Comparison of ENCODE assay signal across 17 cellular contexts in genomic region chr7:33854951-33855350, GRCh38. TPM values are rescaled to one million over a fixed set of nuclear protein-coding genes. Genes with fewer than 3 reads are reported as not detected.
DNase-seq lines count a peak whose midpoint lies in the region; ATAC-seq, FAIRE-seq and TF ChIP-seq lines count a peak whose summit lies in the region.
"Had no signal": no experiment of that assay in that cellular context is flagged by ENCODE, and none has a peak within 500 bp of the region (broad histone marks: within the 10 kb centered on the region; RNA-seq: fewer than 3 reads in every experiment).

No MANE protein-coding gene starts in this region.

- H3K36me3 ChIP-seq in GM12878 (ENCODE audit: control insufficient read depth in 2 of 2, insufficient read depth in 2 of 2, low read length in 1 of 2), result no peaks in the 10 kb centered on the region
- H3K36me3 ChIP-seq in HepG2 (replicated peaks in 1 of 2; ENCODE audit: control insufficient read depth in 1 of 2, insufficient read depth in 2 of 2, low read length in 2 of 2), result no peaks in the 10 kb centered on the region
- no peaks in the 10 kb centered on the region for H3K36me3 ChIP-seq in BE2C
- H3K36me3 ChIP-seq: right lobe of liver had no signal

- no peak for TF ChIP-seq EP300 in GM12878 (IDR thresholded peaks at IDR 0.05; ENCODE audit: borderline replicate concordance in 1 of 2, control insufficient read depth in 1 of 2, low read depth in 2 of 2, low read length in 2 of 2)
- no peak for TF ChIP-seq EP300 in HepG2 (IDR thresholded peaks at IDR 0.05; ENCODE audit: low read depth in 2 of 2, low read length in 2 of 2)
- TF ChIP-seq EP300 in HepG2 (CRISPR knock-in tag; IDR thresholded peaks at IDR 0.05; ENCODE audit: borderline replicate concordance), result no peak

- CTCF ChIA-PET in GM12878 (lab: Yijun Ruan, JAX) (interaction anchor here (1.1 kb wide), 1 partner anchor 78 kb away, joined by 3 read pairs; no protein-coding TSS in a partner anchor), HepG2 (lab: Yijun Ruan, JAX; ENCODE audit: low intra/inter-chr PET ratio, low total read pairs) (no interaction called here)

- no peak overlapping the region for H3K4me2 ChIP-seq in GM12878 (ENCODE audit: control insufficient read depth, insufficient read depth)
- H3K4me2 ChIP-seq in HepG2 (ENCODE audit: low read depth, low read length), result no peak overlapping the region

- TF ChIP-seq CTCF in NB4 (IDR thresholded peaks at IDR 0.05; ENCODE audit: low read depth, low read length) (no peak), GM12878 (IDR thresholded peaks at IDR 0.05 in 2 of 3, conservative IDR thresholded peaks at IDR 0.05 in 1 of 3; ENCODE audit: control insufficient read depth in 2 of 3, extremely low read depth in 1 of 3, insufficient read depth in 1 of 3, low read depth in 3 of 3, low read length in 3 of 3) (no peak), HepG2 (CRISPR knock-in tag; IDR thresholded peaks at IDR 0.05) (no peak), BE2C (IDR thresholded peaks at IDR 0.05; ENCODE audit: low read depth, low read length) (no peak)

- H3K9me3 ChIP-seq in GM12878 (replicated peaks; ENCODE audit: control insufficient read depth, insufficient read depth, low read length) (no peaks in the 10 kb centered on the region), HepG2 (ENCODE audit: low read length) (no peaks in the 10 kb centered on the region), BE2C (no peaks in the 10 kb centered on the region)
- H3K9me3 ChIP-seq: right lobe of liver had no signal

- H2AFZ ChIP-seq in GM12878 (ENCODE audit: control insufficient read depth, low read depth, low read length) (no peak overlapping the region), HepG2 (ENCODE audit: low read length) (no peak overlapping the region)

- H3K4me1 ChIP-seq in GM12878 (ENCODE audit: control insufficient read depth, insufficient read depth, low read length), result no peaks in the 10 kb centered on the region
- H3K4me1 ChIP-seq in HepG2 (ENCODE audit: insufficient read depth, low read length), result no peaks in the 10 kb centered on the region
- H3K4me1 ChIP-seq in BE2C, result no peaks in the 10 kb centered on the region
- H3K4me1 ChIP-seq: right lobe of liver had no signal

- H3K27ac ChIP-seq in GM12878 (ENCODE audit: control insufficient read depth, insufficient read depth) (no peak overlapping the region), HepG2 (ENCODE audit: extremely low read length, insufficient read depth, low read length) (no peak overlapping the region)
- H3K27ac ChIP-seq: right lobe of liver had no signal

- H3K4me3 ChIP-seq in NB4 (ENCODE audit: low read depth, low read length), result no peak overlapping the region
- H3K4me3 ChIP-seq in GM12878, result no peak overlapping the region
- no peak overlapping the region for H3K4me3 ChIP-seq in HepG2 (replicated peaks in 1 of 3; ENCODE audit: insufficient read depth in 1 of 3, low read depth in 2 of 3, low read length in 3 of 3)
- H3K4me3 ChIP-seq in BE2C (ENCODE audit: low read depth, low read length), result no peak overlapping the region
- H3K4me3 ChIP-seq: right lobe of liver had no signal

- 0% methylated on average over 2 of the region's 2 CpGs for WGBS in GM12878 (ENCODE audit: insufficient coverage, insufficient replicate concordance, low lambda C conversion rate, missing lambda C conversion rate)
- 54% methylated on average over 2 of the region's 2 CpGs for WGBS in HepG2 (ENCODE audit: low lambda C conversion rate)

- H3K79me2 ChIP-seq in GM12878 (ENCODE audit: control insufficient read depth, insufficient read depth, low read length), result no peaks in the 10 kb centered on the region
- no peaks in the 10 kb centered on the region for H3K79me2 ChIP-seq in HepG2 (ENCODE audit: insufficient read depth, low read length)

- ATAC-seq in GM12878, result no peak
- no peak for ATAC-seq in HepG2
- ATAC-seq in HG02870 (IDR thresholded peaks at IDR 0.05; ENCODE audit: unreplicated experiment), result no peak
- no peak for ATAC-seq in Right ventricle myocardium inferior
- ATAC-seq: naive thymus-derived CD4-positive, alpha-beta T cell; right lobe of liver had no signal

- H4K20me1 ChIP-seq in GM12878 (ENCODE audit: control insufficient read depth, insufficient read depth) (no peaks in the 10 kb centered on the region), HepG2 (ENCODE audit: insufficient read depth, low read length) (no peaks in the 10 kb centered on the region)

- TF ChIP-seq RAD21 in GM12878 (IDR thresholded peaks at IDR 0.05; ENCODE audit: insufficient read depth, low read depth, low read length) (no peak), HepG2 (CRISPR knock-in tag; IDR thresholded peaks at IDR 0.05) (no peak)

- TF ChIP-seq POLR2A in NB4 (IDR thresholded peaks at IDR 0.05; ENCODE audit: extremely low read depth, insufficient read length) (no peak), GM12878 (IDR thresholded peaks at IDR 0.05; ENCODE audit: low read depth, low read length) (no peak), HepG2 (IDR thresholded peaks at IDR 0.05; ENCODE audit: insufficient read depth in 1 of 2, low read depth in 2 of 2, low read length in 2 of 2) (no peak)

- BruUV-seq in GM12878 (replicated peaks; lab: Mats Ljungman, UMichigan), result no TSS peak
- BruUV-seq in HepG2 (replicated peaks; lab: Mats Ljungman, UMichigan), result no TSS peak

- FAIRE-seq in GM12878 (lab: Jason Lieb, UNC) (no peak), HepG2 (lab: Jason Lieb, UNC) (no peak)
- FAIRE-seq: H1, kidney had no signal

- intact Hi-C loops in GM12878 (cut with micrococcal nuclease; ENCODE audit: unreplicated experiment) (no loop called here), HepG2 (cut with micrococcal nuclease; ENCODE audit: unreplicated experiment) (no loop called here), Right ventricle myocardium inferior (cut with DNase I) (no loop called here)

- SMC1A ChIA-PET in GM12878 (lab: Charles Lee; ENCODE audit: uncharacterized antibody, unreplicated experiment), result no interaction called here

- POLR2A ChIA-PET in GM12878 (lab: Charles Lee) (no interaction called here), HepG2 (lab: Yijun Ruan, JAX) (no interaction called here)

- in situ Hi-C loops in GM12878 (cut with MboI) (no loop called here), HepG2 (cut with HindIII; ENCODE audit: extremely low pct_ligation_motif_present, low pct_unique_long_range_greater_than_20kb) (no loop called here)

- RAD21 ChIA-PET in GM12878 (lab: Charles Lee; ENCODE audit: unreplicated experiment), result no interaction called here

- no peak overlapping the region for H3K9ac ChIP-seq in GM12878 (ENCODE audit: control insufficient read depth, insufficient read depth, low read length)
- H3K9ac ChIP-seq in HepG2 (ENCODE audit: insufficient read depth, low read depth, low read length), result no peak overlapping the region

- DNase-seq in EH (ENCODE audit: low read depth), result peak; percentile 93
- DNase-seq in NB4 (ENCODE audit: low read depth), result peak; percentile 11
- no peak for DNase-seq in GM12878 (ENCODE audit: low read depth, low spot score)
- DNase-seq in myocyte (ENCODE audit: low read depth), result peak; percentile 91
- DNase-seq in HepG2 (ENCODE audit: low spot score), result no peak
- no peak for DNase-seq in BE2C
- DNase-seq in Right ventricle myocardium inferior (ENCODE audit: missing footprints), result no peak
- DNase-seq: activated CD8-positive, alpha-beta memory T cell treated with anti-CD3 and anti-CD28 coated beads, Interleukin-2, amount 50 U/mL, for 4 hours; kidney; naive thymus-derived CD4-positive, alpha-beta T cell; NCI-H1048; NCI-H748 treated with DMSO at 0.1 percent for 48 hours; right lobe of liver; SIG-M5 had no signal

- no peaks in the 10 kb centered on the region for H3K27me3 ChIP-seq in GM12878 (replicated peaks in 1 of 2; ENCODE audit: control insufficient read depth in 2 of 2, insufficient read depth in 2 of 2, low read length in 1 of 2)
- 0 out of 5 replicates have a peak, but pooled peaks cover 0 to 4% of the 10 kb centered on the region in 2 experiments for H3K27me3 ChIP-seq in HepG2 (ENCODE audit: control insufficient read depth in 1 of 2, insufficient read depth in 2 of 2, low read length in 2 of 2)
- H3K27me3 ChIP-seq in BE2C, result no peaks in the 10 kb centered on the region; the same call in 1 of the 2 replicates
- H3K27me3 ChIP-seq: right lobe of liver had no signal

RNA-seq across cellular contexts. Expression of gene BMPER, which starts 50.4 kb away (rescaled TPM):
- total RNA-seq in GM12878 (2013; cell fraction: nucleolus; rRNA removed), result 0.17 and 0.50 TPM in 2 replicates
- total RNA-seq in GM12878 (2014; rRNA removed), result not detected in 2 replicates
- not detected in 2 replicates for total RNA-seq in GM12878 (2014; rRNA removed; fragmentation: Illumina TruSeq; extraction: Trizol)
- total RNA-seq in GM12878 (2021), result not detected in 2 replicates
- not detected for polyA plus RNA-seq in GM12878 (2011; ENCODE audit: low read depth)
- polyA plus RNA-seq in GM12878 (2011; rRNA removed), result 0.04 TPM in 1 of 2 replicates, not detected in the other
- 0.01 TPM in 1 of 2 replicates, not detected in the other for polyA plus RNA-seq in GM12878 (2011; cell fraction: cytosol; rRNA removed)
- 0.04 and 0.18 TPM in 2 replicates for polyA plus RNA-seq in GM12878 (2011; cell fraction: nucleus; rRNA removed)
- 0.03 and 0.04 TPM in 2 replicates for polyA plus RNA-seq in GM12878 (2012)
- not detected in 2 replicates for polyA plus RNA-seq in GM12878 (2014; fragmentation: Illumina TruSeq; extraction: Trizol)
- polyA plus RNA-seq in GM12878 (2014; fragmentation: Nextera tagmentation; extraction: Ambion mirVana), result under 1 TPM in 1 of 2 experiments, not detected in 1; 0.02 TPM
- polyA plus RNA-seq in GM12878 (2014; rRNA removed), result not detected in 2 replicates
- polyA plus RNA-seq in GM12878 (2016; fragmentation: Nextera tagmentation; extraction: Ambion mirVana), result under 1 TPM in 1 of 2 experiments, not detected in 1; 0.08 TPM
- not detected in 2 replicates for polyA minus RNA-seq in GM12878 (2011; rRNA and poly(A)+ RNA removed)
- not detected in 2 replicates for polyA minus RNA-seq in GM12878 (2011; cell fraction: cytosol; rRNA and poly(A)+ RNA removed)
- polyA minus RNA-seq in GM12878 (2011; cell fraction: nucleus; rRNA and poly(A)+ RNA removed), result not detected in 2 replicates
- 1.3 and 3.1 TPM in 2 replicates for total RNA-seq in myocyte
- 2.2 TPM for polyA plus RNA-seq in myocyte (2012)
- not detected in 2 replicates for total RNA-seq in HepG2 (2016; rRNA removed; fragmentation: Illumina TruSeq; extraction: Trizol)
- not detected in 2 replicates for total RNA-seq in HepG2 (2016; cell fraction: cytosol; rRNA removed; fragmentation: Illumina TruSeq; extraction: Trizol; ENCODE audit: low read depth)
- not detected in 2 replicates for total RNA-seq in HepG2 (2016; cell fraction: insoluble cytoplasmic fraction; rRNA removed; fragmentation: Illumina TruSeq; extraction: Trizol)
- not detected in 2 replicates for total RNA-seq in HepG2 (2016; cell fraction: membrane; rRNA removed; fragmentation: Illumina TruSeq; extraction: Trizol)
- total RNA-seq in HepG2 (2016; cell fraction: nucleus; rRNA removed; fragmentation: Illumina TruSeq; extraction: Trizol), result not detected in 2 replicates
- not detected in 2 replicates for polyA plus RNA-seq in HepG2 (2011; rRNA removed)
- 0.01 TPM in 1 of 2 replicates, not detected in the other for polyA plus RNA-seq in HepG2 (2011; cell fraction: cytosol; rRNA removed)
- 0.24 and 0.45 TPM in 2 replicates for polyA plus RNA-seq in HepG2 (2011; cell fraction: nucleus; rRNA removed)
- 0.07 and 0.12 TPM in 2 replicates for polyA plus RNA-seq in HepG2 (2012)
- polyA plus RNA-seq in HepG2 (2016; cell fraction: cytosol; fragmentation: Illumina TruSeq; extraction: Trizol; ENCODE audit: low read depth), result not detected in 2 replicates
- not detected in 2 replicates for polyA plus RNA-seq in HepG2 (2016; cell fraction: insoluble cytoplasmic fraction; fragmentation: Illumina TruSeq; extraction: Trizol; ENCODE audit: low read depth)
- not detected in 2 replicates for polyA plus RNA-seq in HepG2 (2016; cell fraction: membrane; fragmentation: Illumina TruSeq; extraction: Trizol; ENCODE audit: low read depth)
- not detected in 2 replicates for polyA plus RNA-seq in HepG2 (2016; cell fraction: nucleus; fragmentation: Illumina TruSeq; extraction: Trizol; ENCODE audit: insufficient read depth, low read depth)
- polyA minus RNA-seq in HepG2 (2011; rRNA and poly(A)+ RNA removed; ENCODE audit: low replicate concordance), result 0.16 TPM in 1 of 2 replicates, not detected in the other
- polyA minus RNA-seq in HepG2 (2011; cell fraction: cytosol; rRNA and poly(A)+ RNA removed), result not detected in 2 replicates
- 0.26 and 0.62 TPM in 2 replicates for polyA minus RNA-seq in HepG2 (2011; cell fraction: nucleus; rRNA and poly(A)+ RNA removed)
- polyA plus RNA-seq in BE2C (2012; ENCODE audit: insufficient read depth, insufficient read length, low read depth), result 0.17 TPM
- total RNA-seq in Right ventricle myocardium inferior, result 2.5 TPM
- polyA plus RNA-seq: CD14-positive monocyte; naive thymus-derived CD4-positive, alpha-beta T cell had no signal

Comparison
In these comparisons a context has a peak if more than half of its experiments do, and no peak if none do; other contexts are left out.
1. DNase-seq: peak in EH (single experiment), NB4 (single experiment) and myocyte (single experiment); none in GM12878 (single experiment), HepG2 (single experiment), BE2C (single experiment) and Right ventricle myocardium inferior (single experiment).